ENCODE assay signal across 1 cellular context in genomic region chr14:34685819-34686428, GRCh38.
TF ChIP-seq lines count a peak whose summit lies in the region.

No MANE protein-coding gene starts in this region.

TF ChIP-seq in HepG2, 621 proteins besides CTCF, POLR2A, EP300 and RAD21 (continued from another document and continues in another):
- TF ChIP-seq GLMP (CRISPR knock-in tag; IDR thresholded peaks at IDR 0.05; ENCODE audit: borderline replicate concordance), result no peak
- TF ChIP-seq REL (CRISPR knock-in tag; conservative IDR thresholded peaks at IDR 0.05), result no peak
- TF ChIP-seq ZNF607 (CRISPR knock-in tag; IDR thresholded peaks at IDR 0.05; ENCODE audit: borderline replicate concordance), result no peak; the same call in 1 of the 2 replicates
- TF ChIP-seq ZNF749 (CRISPR knock-in tag; IDR thresholded peaks at IDR 0.05; ENCODE audit: borderline replicate concordance), result no peak
- TF ChIP-seq ZNF670 (CRISPR knock-in tag; IDR thresholded peaks at IDR 0.05; ENCODE audit: borderline replicate concordance), result no peak
- no peak for TF ChIP-seq NR2C2 (CRISPR knock-in tag; IDR thresholded peaks at IDR 0.05; ENCODE audit: borderline replicate concordance)
- 0 out of 2 replicates have a peak, but pooled peaks have one; percentile 25 for TF ChIP-seq CEBPG (CRISPR knock-in tag; IDR thresholded peaks at IDR 0.05)
- no peak for TF ChIP-seq FOXC1 (CRISPR knock-in tag; IDR thresholded peaks at IDR 0.05; ENCODE audit: borderline replicate concordance)
- no peak for TF ChIP-seq ZNF274 (CRISPR knock-in tag; IDR thresholded peaks at IDR 0.05)
- TF ChIP-seq ETV5 (CRISPR knock-in tag; IDR thresholded peaks at IDR 0.05; ENCODE audit: borderline replicate concordance), result peak; percentile 70
- TF ChIP-seq ZNF781 (CRISPR knock-in tag; IDR thresholded peaks at IDR 0.05; ENCODE audit: borderline replicate concordance, not compliant biosample characterization), result no peak
- no peak for TF ChIP-seq ZNF580 (CRISPR knock-in tag; IDR thresholded peaks at IDR 0.05; ENCODE audit: borderline replicate concordance, low read depth)
- TF ChIP-seq BRF2 (CRISPR knock-in tag; IDR thresholded peaks at IDR 0.05), result no peak
- TF ChIP-seq KAT8 (CRISPR knock-in tag; IDR thresholded peaks at IDR 0.05), result 0 out of 2 replicates have a peak, but pooled peaks have one; percentile 31
- TF ChIP-seq ZNF792 (CRISPR knock-in tag; IDR thresholded peaks at IDR 0.05), result no peak
- TF ChIP-seq MIXL1 (CRISPR knock-in tag; IDR thresholded peaks at IDR 0.05), result 0 out of 2 replicates have a peak, but pooled peaks have one; percentile 10
- no peak for TF ChIP-seq MED13 (CRISPR knock-in tag; IDR thresholded peaks at IDR 0.05)
- no peak for TF ChIP-seq SIN3A (IDR thresholded peaks at IDR 0.05; ENCODE audit: borderline replicate concordance, low read depth, low read length)
- no peak for TF ChIP-seq TBL1XR1 (IDR thresholded peaks at IDR 0.05; ENCODE audit: borderline replicate concordance, low read length, partially characterized antibody)
- TF ChIP-seq SMYD3 (CRISPR knock-in tag; IDR thresholded peaks at IDR 0.05), result no peak
- TF ChIP-seq GATAD2A (CRISPR knock-in tag; IDR thresholded peaks at IDR 0.05), result 0 out of 2 replicates have a peak, but pooled peaks have one; percentile 41
- no peak for TF ChIP-seq ATRX (CRISPR knock-in tag; IDR thresholded peaks at IDR 0.05; ENCODE audit: borderline replicate concordance)
- no peak for TF ChIP-seq THAP11 (CRISPR knock-in tag; IDR thresholded peaks at IDR 0.05)
- TF ChIP-seq ZNF343 (CRISPR knock-in tag; IDR thresholded peaks at IDR 0.05), result no peak
- TF ChIP-seq PAF1 (CRISPR knock-in tag; IDR thresholded peaks at IDR 0.05), result no peak
- no peak for TF ChIP-seq GATA4 (IDR thresholded peaks at IDR 0.05; ENCODE audit: borderline replicate concordance, low read depth)
- no peak for TF ChIP-seq CSRNP2 (CRISPR knock-in tag; conservative IDR thresholded peaks at IDR 0.05; ENCODE audit: low read depth)
- TF ChIP-seq RBFOX2 (IDR thresholded peaks at IDR 0.05; ENCODE audit: low read depth, low read length), result no peak
- TF ChIP-seq ZNF644 (CRISPR knock-in tag; IDR thresholded peaks at IDR 0.05; ENCODE audit: low read depth), result no peak
- TF ChIP-seq ZNF577 (CRISPR knock-in tag; IDR thresholded peaks at IDR 0.05; ENCODE audit: borderline replicate concordance, low read depth), result no peak
- TF ChIP-seq PLSCR1 (CRISPR knock-in tag; IDR thresholded peaks at IDR 0.05; ENCODE audit: borderline replicate concordance), result no peak
- no peak for TF ChIP-seq ZNF383 (CRISPR knock-in tag; IDR thresholded peaks at IDR 0.05; ENCODE audit: borderline replicate concordance)
- TF ChIP-seq DMAP1 (CRISPR knock-in tag; IDR thresholded peaks at IDR 0.05), result peak; percentile 24; the same call in 1 of the 2 replicates
- no peak for TF ChIP-seq RBM39 (IDR thresholded peaks at IDR 0.05; ENCODE audit: low read depth, low read length, poor library complexity, severe bottlenecking)
- no peak for TF ChIP-seq HNF1B (CRISPR knock-in tag; IDR thresholded peaks at IDR 0.05)
- peak; percentile 74 for TF ChIP-seq PITX1 (CRISPR knock-in tag; IDR thresholded peaks at IDR 0.05)
- no peak for TF ChIP-seq ZBTB8A (CRISPR knock-in tag; IDR thresholded peaks at IDR 0.05; ENCODE audit: borderline replicate concordance, low read depth)
- no peak for TF ChIP-seq ZNF18 (CRISPR knock-in tag; IDR thresholded peaks at IDR 0.05; ENCODE audit: insufficient replicate concordance)
- TF ChIP-seq HIVEP1 (CRISPR knock-in tag; IDR thresholded peaks at IDR 0.05), result no peak
- 0 out of 2 replicates have a peak, but pooled peaks have one; percentile 57 for TF ChIP-seq ZNF280D (CRISPR knock-in tag; IDR thresholded peaks at IDR 0.05)
- no peak for TF ChIP-seq ZNF800 (CRISPR knock-in tag; IDR thresholded peaks at IDR 0.05)
- TF ChIP-seq ZBTB21 (CRISPR knock-in tag; IDR thresholded peaks at IDR 0.05), result no peak
- TF ChIP-seq HES4 (CRISPR knock-in tag; IDR thresholded peaks at IDR 0.05; ENCODE audit: borderline replicate concordance), result no peak
- no peak for TF ChIP-seq PAX8 (CRISPR knock-in tag; IDR thresholded peaks at IDR 0.05; ENCODE audit: borderline replicate concordance)
- no peak for TF ChIP-seq ZNF121 (CRISPR knock-in tag; IDR thresholded peaks at IDR 0.05)
- TF ChIP-seq RXRB (CRISPR knock-in tag; IDR thresholded peaks at IDR 0.05; ENCODE audit: borderline replicate concordance), result peak; percentile 39; the same call in 1 of the 2 replicates
- TF ChIP-seq ZNF75D (CRISPR knock-in tag; IDR thresholded peaks at IDR 0.05; ENCODE audit: borderline replicate concordance), result no peak
- TF ChIP-seq RARA (CRISPR knock-in tag; IDR thresholded peaks at IDR 0.05), result 0 out of 2 replicates have a peak, but pooled peaks have one; percentile 13
- no peak for TF ChIP-seq BCLAF1 (IDR thresholded peaks at IDR 0.05)
- TF ChIP-seq ZNF496 (CRISPR knock-in tag; IDR thresholded peaks at IDR 0.05; ENCODE audit: insufficient replicate concordance), result no peak
- TF ChIP-seq KDM2A (CRISPR knock-in tag; IDR thresholded peaks at IDR 0.05; ENCODE audit: borderline replicate concordance, low read depth), result no peak
